8 cellular contexts compared by ENCODE assay signal in the genomic region with DNA sequence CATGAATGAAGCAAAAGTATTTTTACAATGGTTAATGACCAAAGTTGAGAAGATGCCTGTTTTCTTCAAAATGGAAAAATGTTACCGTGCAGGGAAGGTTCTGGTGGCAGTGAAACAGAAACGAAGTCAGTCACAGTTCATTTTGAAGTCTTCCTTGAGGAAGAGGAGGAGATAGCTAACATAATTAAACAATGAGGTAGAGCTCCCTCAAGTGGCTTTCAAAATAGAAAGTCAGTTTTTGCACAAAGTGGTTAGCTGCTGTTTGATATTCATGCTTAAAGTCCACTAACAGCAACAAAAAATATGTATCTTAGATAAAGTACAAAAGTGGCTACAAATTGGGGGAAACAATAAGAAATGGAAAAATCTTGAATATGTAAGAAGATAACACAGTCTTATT.
DNase-seq lines count a peak whose midpoint lies in the region; ATAC-seq and TF ChIP-seq lines count a peak whose summit lies in the region.

No MANE protein-coding gene starts in this region.

- no peak for TF ChIP-seq POLR2A in ovary (IDR thresholded peaks at IDR 0.05)

- no peaks in the 10 kb centered on the region for H3K36me3 ChIP-seq in ovary

- H3K27me3 ChIP-seq in ovary: no peaks in the 10 kb centered on the region

- CTCF ChIA-PET in GM10248 (lab: Yijun Ruan, JAX): interaction anchor here (0.7 to 2.1 kb wide), 10 partner anchors 9 to 334 kb away, joined by 3 to 8 read pairs (median 4); no protein-coding TSS in a partner anchor

- WGBS in ovary, 3 donors: 27 to 42% (median 30%) methylated on average over 2 of the region's 2 CpGs

- no peak for ATAC-seq in HG02623 (IDR thresholded peaks at IDR 0.05; ENCODE audit: unreplicated experiment)

- H3K27ac ChIP-seq in ovary: no peak overlapping the region

- DNase-seq in GM10248 (ENCODE audit: extremely low spot score) (peak; percentile 6), HT1080 (ENCODE audit: low read depth) (peak; percentile 59), amniotic epithelial cell (ENCODE audit: low read depth) (peak; percentile 45), medulla oblongata (ENCODE audit: extremely low spot score) (peak; percentile 14), NCI-H1105 (lab: John Stamatoyannopoulos, UW) (no peak), ovary (no peak)
- no peak for DNase-seq in stimulated activated naive CD4-positive, alpha-beta T cell treated with Interleukin-2 at 50 U/mL for 16 hours (lab: John Stamatoyannopoulos, UW)

- no peaks in the 10 kb centered on the region for H3K4me1 ChIP-seq in ovary (ENCODE audit: insufficient read depth)

- no peaks in the 10 kb centered on the region for H3K9me3 ChIP-seq in ovary

- intact Hi-C loops in ovary (cut with DNase I): no loop called here

- TF ChIP-seq EP300 in ovary (IDR thresholded peaks at IDR 0.05): no peak

- H3K4me3 ChIP-seq in ovary: no peak overlapping the region

- POLR2A ChIA-PET in GM10248 (lab: Yijun Ruan, JAX): no interaction called here

- peak; percentile 19 for TF ChIP-seq CTCF in GM10248 (IDR thresholded peaks at IDR 0.05; ENCODE audit: control extremely low read depth, extremely low read depth, low read depth, missing control alignments)
- TF ChIP-seq CTCF in ovary (IDR thresholded peaks at IDR 0.05): no peak

Comparison
In these comparisons a context has a peak if more than half of its experiments do, and no peak if none do; other contexts are left out.
1. DNase-seq: peak in GM10248 (single experiment), HT1080 (single experiment), amniotic epithelial cell (single experiment) and medulla oblongata (single experiment); none in NCI-H1105 (single experiment), ovary (0 of 5) and stimulated activated naive CD4-positive, alpha-beta T cell treated with Interleukin-2 at 50 U/mL for 16 hours (single experiment).